27 cellular contexts compared by ENCODE assay signal in genomic region chr2:62286089-62286785, GRCh38.
A peak's percentile ranks its signal among the peaks of the same experiment; 100 is the strongest.
DNase-seq lines count a peak whose midpoint lies in the region; ATAC-seq, FAIRE-seq and TF ChIP-seq lines count a peak whose summit lies in the region.
"Had no signal": no experiment of that assay in that cellular context is flagged by ENCODE, and none has a peak within 500 bp of the region (broad histone marks: within the 10 kb centered on the region; RNA-seq: fewer than 3 reads in every experiment).

No MANE protein-coding gene starts in this region.

- H3K4me1 Mint-ChIP-seq in activated T-cell treated with anti-CD3 and anti-CD28 coated beads, Interleukin-2, amount 50 U/mL, for 24 hours (ENCODE audit: low read depth), result peaks cover 11% of the 10 kb centered on the region
- H3K4me1 Mint-ChIP-seq in activated CD4-positive, alpha-beta memory T cell treated with anti-CD3 and anti-CD28 coated beads, Interleukin-2, amount 10 ng/mL, durations not matched to agents 7 days and 5 days, result peaks cover 8% of the 10 kb centered on the region

- no peak overlapping the region for H3K27ac ChIP-seq in A549
- H3K27ac ChIP-seq in H1 (ENCODE audit: low read depth, low read length), result no peak overlapping the region
- H3K27ac ChIP-seq: 22Rv1, BLaER1 had no signal

- H3K4me3 ChIP-seq in A549 (no peak overlapping the region), H1 (ENCODE audit: extremely low read depth in 1 of 4, insufficient read depth in 2 of 4, low read depth in 3 of 4, low read length in 4 of 4) (no peak overlapping the region)
- H3K4me3 ChIP-seq: BLaER1, GM12878 had no signal

- TF ChIP-seq EP300 in A549 (IDR thresholded peaks at IDR 0.05), result no peak
- no peak for TF ChIP-seq EP300 in H1 (IDR thresholded peaks at IDR 0.05; ENCODE audit: borderline replicate concordance in 1 of 2, low read depth in 2 of 2, low read length in 2 of 2)

- H3K27me3 ChIP-seq in H1 (replicated peaks in 1 of 4; ENCODE audit: control insufficient read depth in 3 of 4, extremely low read depth in 1 of 4, insufficient read depth in 3 of 4, low read length in 3 of 4), result no peaks in the 10 kb centered on the region
- H3K27me3 ChIP-seq: BE2C, BLaER1 had no signal

- POLR2A ChIA-PET in A549 (lab: Yijun Ruan, JAX), result no interaction called here
- POLR2A ChIA-PET in H1 (lab: Charles Lee; ENCODE audit: partially characterized antibody), result no interaction called here
- POLR2A ChIA-PET in activated CD4-positive, alpha-beta memory T cell treated with anti-CD3 and anti-CD28 coated beads, Interleukin-2, amount 10 ng/mL, durations not matched to agents 7 days and 5 days (lab: Charles Lee), result no interaction called here

- H3K9me3 ChIP-seq in A549 (peaks cover 26% of the 10 kb centered on the region), H1 (ENCODE audit: insufficient read depth in 2 of 2, low read depth in 1 of 2, low read length in 1 of 2) (peaks cover 17 to 20% of the 10 kb centered on the region in 2 experiments)
- H3K9me3 ChIP-seq: BE2C had no signal

- no peaks in the 10 kb centered on the region for H3K27me3 Mint-ChIP-seq in activated T-cell treated with anti-CD3 and anti-CD28 coated beads, Interleukin-2, amount 50 U/mL, for 24 hours
- no peaks in the 10 kb centered on the region for H3K27me3 Mint-ChIP-seq in activated CD4-positive, alpha-beta memory T cell treated with anti-CD3 and anti-CD28 coated beads, Interleukin-2, amount 10 ng/mL, durations not matched to agents 7 days and 5 days
- H3K27me3 Mint-ChIP-seq: CD4-positive, alpha-beta memory T cell; CD4-positive, CD25-positive, alpha-beta regulatory T cell; CD8-positive, alpha-beta memory T cell had no signal

- H3K4me1 ChIP-seq in A549 (peaks cover 9% of the 10 kb centered on the region), H1 (replicated peaks in 1 of 4; ENCODE audit: control insufficient read depth in 3 of 4, insufficient read depth in 4 of 4, low read length in 3 of 4) (no peaks in the 10 kb centered on the region)

- no peak for TF ChIP-seq RAD21 in A549 (conservative IDR thresholded peaks at IDR 0.05 in 1 of 2, IDR thresholded peaks at IDR 0.05 in 1 of 2)
- TF ChIP-seq RAD21 in H1 (IDR thresholded peaks at IDR 0.05 in 1 of 2, conservative IDR thresholded peaks at IDR 0.05 in 1 of 2; ENCODE audit: low read depth in 2 of 2, low read length in 2 of 2), result no peak

- H3K23me2 ChIP-seq in H1 (ENCODE audit: low read depth, low read length), result no peaks in the 10 kb centered on the region

- no peak for ATAC-seq in A549
- ATAC-seq: GM12878 had no signal

- peak overlapping the region; percentile 54; the same call in 1 of the 2 replicates for H2AK5ac ChIP-seq in H1 (ENCODE audit: low read depth, low read length)

- no peak overlapping the region; the same call in 1 of the 2 replicates for H2BK20ac ChIP-seq in H1 (ENCODE audit: low read length)

- no peak overlapping the region for H4K8ac ChIP-seq in H1 (ENCODE audit: extremely low read depth, insufficient read depth, low read length)

- H3K36me3 Mint-ChIP-seq in activated T-cell treated with anti-CD3 and anti-CD28 coated beads, Interleukin-2, amount 50 U/mL, for 24 hours (ENCODE audit: low read depth), result no peaks in the 10 kb centered on the region
- H3K36me3 Mint-ChIP-seq in activated CD4-positive, alpha-beta memory T cell treated with anti-CD3 and anti-CD28 coated beads, Interleukin-2, amount 10 ng/mL, durations not matched to agents 7 days and 5 days (ENCODE audit: low read depth), result no peaks in the 10 kb centered on the region

- no peak overlapping the region for H3K9ac ChIP-seq in H1 (replicated peaks in 1 of 4; ENCODE audit: extremely low read depth in 1 of 4, low read depth in 3 of 4, low read length in 3 of 4)
- H3K9ac ChIP-seq: BLaER1 had no signal

- no peak overlapping the region for H3K4ac ChIP-seq in H1 (replicated peaks; ENCODE audit: insufficient read length, low read depth, low read length)

- H3K18ac ChIP-seq in H1 (ENCODE audit: extremely low read depth, low read length), result no peak overlapping the region

- DNase-seq in A549 (ENCODE audit: low read depth in 1 of 2, low spot score in 1 of 2), result no peak
- DNase-seq in H1 (ENCODE audit: low read depth in 1 of 2, low spot score in 2 of 2), result no peak
- DNase-seq in mesenteric fat pad (ENCODE audit: low spot score), result peak; percentile 5
- peak; percentile 79 for DNase-seq in putamen (ENCODE audit: low spot score)
- no peak for DNase-seq in activated T-cell treated with anti-CD3 and anti-CD28 coated beads, Interleukin-2, amount 50 U/mL, for 24 hours
- DNase-seq in activated CD4-positive, alpha-beta memory T cell treated with anti-CD3 and anti-CD28 coated beads, Interleukin-2, amount 10 ng/mL, durations not matched to agents 7 days and 5 days, result no peak
- no peak for DNase-seq in HCEC 1CT
- DNase-seq: ACHN; BE2C; C1 segment of cervical spinal cord; CD4-positive, alpha-beta memory T cell; CD4-positive, CD25-positive, alpha-beta regulatory T cell; CD8-positive, alpha-beta memory T cell; COR-L47; DMS 273 treated with DMSO at 0.1 percent for 48 hours; DMS153; DMS53; DMS79; DND-41; EL; GDM1 had no signal

- TF ChIP-seq CTCF in A549 (IDR thresholded peaks at IDR 0.05), result no peak
- no peak for TF ChIP-seq CTCF in H1 (IDR thresholded peaks at IDR 0.05; ENCODE audit: control extremely low read depth in 1 of 3, insufficient read depth in 1 of 3, low read depth in 1 of 3, low read length in 3 of 3)

- no peak overlapping the region for H2BK15ac ChIP-seq in H1 (ENCODE audit: low read length)

- H3K56ac ChIP-seq in H1 (replicated peaks; ENCODE audit: insufficient read length, low read depth, low read length), result no peak overlapping the region

- H3K14ac ChIP-seq in H1 (ENCODE audit: insufficient read length), result no peak overlapping the region

- no peak overlapping the region for H3K27ac Mint-ChIP-seq in activated T-cell treated with anti-CD3 and anti-CD28 coated beads, Interleukin-2, amount 50 U/mL, for 24 hours
- no peak overlapping the region for H3K27ac Mint-ChIP-seq in activated CD4-positive, alpha-beta memory T cell treated with anti-CD3 and anti-CD28 coated beads, Interleukin-2, amount 10 ng/mL, durations not matched to agents 7 days and 5 days

- H3K23ac ChIP-seq in H1 (ENCODE audit: insufficient read length), result no peak overlapping the region

- CTCF ChIA-PET in A549 (lab: Yijun Ruan, JAX) (no interaction called here), H1 (lab: Charles Lee; ENCODE audit: partially characterized antibody) (no interaction called here)
- CTCF ChIA-PET in activated CD4-positive, alpha-beta memory T cell treated with anti-CD3 and anti-CD28 coated beads, Interleukin-2, amount 10 ng/mL, durations not matched to agents 7 days and 5 days (lab: Charles Lee), result no interaction called here

- no peaks in the 10 kb centered on the region for H3K79me2 ChIP-seq in H1 (ENCODE audit: control insufficient read depth in 1 of 2, insufficient read depth in 2 of 2, low read length in 2 of 2)

- H2BK5ac ChIP-seq in H1 (ENCODE audit: low read depth, low read length), result no peak overlapping the region

- no peak overlapping the region for H2BK120ac ChIP-seq in H1 (replicated peaks; ENCODE audit: low read depth, low read length)

- H3K4me2 ChIP-seq in A549, result no peak overlapping the region
- H3K4me2 ChIP-seq in H1 (ENCODE audit: insufficient read depth in 1 of 2, low read depth in 2 of 2, low read length in 2 of 2), result no peak overlapping the region
- H3K4me2 ChIP-seq: BLaER1 had no signal

- no peak overlapping the region for H4K5ac ChIP-seq in H1 (ENCODE audit: insufficient read length, low read depth, low read length)

- no peak for TF ChIP-seq POLR2A in A549 (IDR thresholded peaks at IDR 0.05; ENCODE audit: low read length)
- TF ChIP-seq POLR2A in H1 (IDR thresholded peaks at IDR 0.05; ENCODE audit: control extremely low read depth in 1 of 2, low read depth in 2 of 2, low read length in 2 of 2), result no peak

- 61% methylated on average over 6 of the region's 6 CpGs for WGBS in A549 (ENCODE audit: missing lambda C conversion rate)
- WGBS in H1 (ENCODE audit: extremely low coverage in 1 of 2, insufficient coverage in 1 of 2, insufficient read length in 1 of 2, insufficient replicate concordance in 2 of 2, low coverage in 1 of 2, low lambda C conversion rate in 2 of 2, missing lambda C conversion rate in 1 of 2), 2 experiments, result 93% methylated on average over 6 of the region's 6 CpGs; no CpG with 5 or more reads in 1 of the 2 experiments

- FAIRE-seq in A549 (lab: Jason Lieb, UNC), result no peak
- no peak for FAIRE-seq in H1 (lab: Jason Lieb, UNC)
- FAIRE-seq: GM12878, GM12892, GM18507 had no signal

- H3K36me3 ChIP-seq in H1 (ENCODE audit: control insufficient read depth in 2 of 4, insufficient read depth in 4 of 4, low read length in 3 of 4), result peaks cover 0 to 2% (median 0%) of the 10 kb centered on the region in 4 experiments; a peak in 1 of 8 replicates
- H3K36me3 ChIP-seq: BE2C, BLaER1 had no signal

- H3K79me1 ChIP-seq in H1 (ENCODE audit: low read depth, low read length), result no peaks in the 10 kb centered on the region

- H4K20me1 ChIP-seq in H1 (replicated peaks in 1 of 2; ENCODE audit: control insufficient read depth in 1 of 2, insufficient read depth in 2 of 2, low read length in 2 of 2), result no peaks in the 10 kb centered on the region
- H4K20me1 ChIP-seq: BLaER1 had no signal

- no peak overlapping the region for H4K91ac ChIP-seq in H1 (replicated peaks; ENCODE audit: insufficient read length, low read length)

- no peak overlapping the region for H2AFZ ChIP-seq in H1 (ENCODE audit: low read length)

- H3K9me3 Mint-ChIP-seq in activated T-cell treated with anti-CD3 and anti-CD28 coated beads, Interleukin-2, amount 50 U/mL, for 24 hours, result peaks cover 4% of the 10 kb centered on the region
- H3K9me3 Mint-ChIP-seq in activated CD4-positive, alpha-beta memory T cell treated with anti-CD3 and anti-CD28 coated beads, Interleukin-2, amount 10 ng/mL, durations not matched to agents 7 days and 5 days, result peaks cover 6% of the 10 kb centered on the region

- no peak overlapping the region for H3K4me3 Mint-ChIP-seq in activated T-cell treated with anti-CD3 and anti-CD28 coated beads, Interleukin-2, amount 50 U/mL, for 24 hours
- H3K4me3 Mint-ChIP-seq in activated CD4-positive, alpha-beta memory T cell treated with anti-CD3 and anti-CD28 coated beads, Interleukin-2, amount 10 ng/mL, durations not matched to agents 7 days and 5 days, result no peak overlapping the region
- H3K4me3 Mint-ChIP-seq: CD14-positive monocyte; CD4-positive, alpha-beta memory T cell; CD4-positive, CD25-positive, alpha-beta regulatory T cell; CD8-positive, alpha-beta memory T cell had no signal

- no peak overlapping the region for H2BK12ac ChIP-seq in H1 (ENCODE audit: low read depth, low read length)

TF ChIP-seq in A549, 52 proteins besides CTCF, POLR2A, EP300 and RAD21:
- TF ChIP-seq MAFK (IDR thresholded peaks at IDR 0.05; ENCODE audit: partially characterized antibody) (peak; percentile 15), KDM5A (IDR thresholded peaks at IDR 0.05) (no peak)

TF ChIP-seq in H1, 55 proteins besides CTCF, POLR2A, EP300 and RAD21 (continues in another document):
- TF ChIP-seq KDM5A (IDR thresholded peaks at IDR 0.05; ENCODE audit: low read length) (no peak), EZH2 (IDR thresholded peaks at IDR 0.05; ENCODE audit: low read depth, low read length, severe bottlenecking) (no peak), GABPA (IDR thresholded peaks at IDR 0.05; ENCODE audit: borderline replicate concordance, insufficient read depth, low read length) (no peak), CTBP2 (IDR thresholded peaks at IDR 0.05; ENCODE audit: borderline replicate concordance, insufficient read depth, insufficient read length, low read length) (no peak), ZNF274 (IDR thresholded peaks at IDR 0.05; ENCODE audit: borderline replicate concordance, extremely low read depth, low read length) (no peak)

Comparison
In these comparisons a context has a peak if more than half of its experiments do, and no peak if none do; other contexts are left out.
1. DNase-seq: peak in mesenteric fat pad (single experiment) and putamen (single experiment); none in A549 (0 of 2), H1 (0 of 2), activated T-cell treated with anti-CD3 and anti-CD28 coated beads, Interleukin-2, amount 50 U/mL, for 24 hours (single experiment), activated CD4-positive, alpha-beta memory T cell treated with anti-CD3 and anti-CD28 coated beads, Interleukin-2, amount 10 ng/mL, durations not matched to agents 7 days and 5 days (single experiment) and HCEC 1CT (single experiment).
2. Of the 18 proteins assayed by ChIP-seq in both H1 and A549: peak only in H1: none; only in A549: MAFK; in both: none; in neither: 17.